8 cellular contexts compared by ENCODE assay signal in the genomic region with DNA sequence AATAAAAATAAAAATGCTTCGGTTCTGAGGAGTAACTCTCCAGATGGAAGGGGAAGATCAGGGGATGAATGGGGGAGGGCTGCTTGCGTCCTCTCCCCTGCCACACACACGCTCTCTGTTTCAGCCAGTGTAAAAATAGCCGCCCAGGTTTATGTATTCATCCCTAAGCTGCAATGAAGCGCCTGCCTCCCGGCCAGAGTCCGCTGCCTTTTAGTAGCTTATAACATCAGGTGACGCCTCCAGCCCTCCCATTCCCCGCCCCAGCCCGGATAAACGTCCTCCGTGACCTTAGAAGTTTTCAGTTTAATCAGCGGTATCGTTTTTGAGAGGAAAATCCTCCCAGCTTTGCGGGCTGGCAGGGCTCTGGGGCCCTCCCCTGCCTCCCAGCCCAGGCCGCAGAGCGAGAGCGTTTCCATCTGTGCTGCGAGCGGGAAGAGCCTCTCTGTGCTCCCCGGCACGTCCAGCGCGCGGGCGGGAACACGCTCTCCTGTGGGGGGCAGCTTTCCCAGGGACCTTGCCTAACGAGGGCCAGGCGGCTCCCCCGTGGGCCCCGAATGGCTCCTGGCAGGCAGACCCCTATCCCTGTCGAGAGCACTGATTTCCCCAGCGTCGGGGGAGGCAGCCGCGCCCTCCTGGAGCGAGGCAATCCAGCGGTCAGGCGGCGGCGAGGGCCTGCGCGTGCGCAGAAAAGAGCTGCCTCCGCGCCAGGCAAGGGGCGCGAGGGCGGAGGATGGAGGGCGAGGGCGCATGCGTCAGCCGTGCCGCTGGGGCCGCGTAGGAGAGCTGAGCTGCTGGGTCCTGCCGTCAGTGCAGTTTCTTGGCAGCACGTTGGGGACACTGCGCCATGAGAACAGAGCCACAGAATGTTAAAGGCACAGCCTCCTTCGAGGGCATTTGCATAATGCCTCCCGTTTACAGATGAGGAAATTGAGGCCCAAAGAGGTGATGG.
DNase-seq lines count a peak whose midpoint lies in the region; ATAC-seq and TF ChIP-seq lines count a peak whose summit lies in the region.

No MANE protein-coding gene starts in this region.

- no peaks in the 10 kb centered on the region for H3K9me3 ChIP-seq in breast epithelium

- peaks cover 8% of the 10 kb centered on the region in 2 donors for H3K4me1 ChIP-seq in breast epithelium

- no peaks in the 10 kb centered on the region for H3K27me3 ChIP-seq in breast epithelium

- H3K4me3 ChIP-seq in breast epithelium, result peak overlapping the region; percentile 53 to 75 (median 70)

- TF ChIP-seq POLR2A in GM18526 (IDR thresholded peaks at IDR 0.05; ENCODE audit: extremely low read depth, insufficient read length) (peak; percentile 57), breast epithelium (IDR thresholded peaks at IDR 0.05) (peak; percentile 75)

- H3K27ac ChIP-seq in breast epithelium, result peak overlapping the region; percentile 97 to 99

- peak in 2 of 3 donors; percentile 7 to 17 for TF ChIP-seq CTCF in breast epithelium (IDR thresholded peaks at IDR 0.05)

- DNase-seq in T follicular helper cell (ENCODE audit: low read depth) (peak; percentile 87), breast epithelium (ENCODE audit: low spot score in 2 of 2) (peak; percentile 92 to 93), iris pigment epithelial cell (ENCODE audit: low read depth) (peak; percentile 90), AML-193 (lab: John Stamatoyannopoulos, UW) (no peak), cerebellar nuclear complex (lab: John Stamatoyannopoulos, UW) (no peak)
- DNase-seq in stimulated activated CD4-positive, alpha-beta T cell treated with anti-CD3 and anti-CD28 coated beads, Interleukin-15, amount 100 ng/mL, for 24 hours, result peak; percentile 95

- intact Hi-C loops in breast epithelium (cut with DNase I; ENCODE audit: low total_unique reads), result loop anchor here (10.0 kb wide), 1 partner anchor 414 kb away; a partner anchor contains a TSS

- ATAC-seq in HG03060 (IDR thresholded peaks at IDR 0.05; ENCODE audit: low read depth, unreplicated experiment), result peak; percentile 58

- no peaks in the 10 kb centered on the region for H3K36me3 ChIP-seq in breast epithelium

Comparison
In these comparisons a context has a peak if more than half of its experiments do, and no peak if none do; other contexts are left out.
1. DNase-seq: peak in T follicular helper cell (single experiment), breast epithelium (2 of 2), iris pigment epithelial cell (single experiment) and stimulated activated CD4-positive, alpha-beta T cell treated with anti-CD3 and anti-CD28 coated beads, Interleukin-15, amount 100 ng/mL, for 24 hours (single experiment); none in AML-193 (0 of 2) and cerebellar nuclear complex (0 of 2).